ENCODE assay signal across 2 cellular contexts in genomic region chr7:1322240-1323110, GRCh38.
TF ChIP-seq lines count a peak whose summit lies in the region.

No MANE protein-coding gene starts in this region.

TF ChIP-seq in SK-N-SH, 30 proteins besides CTCF, POLR2A, EP300 and RAD21:
- no peak for TF ChIP-seq POLR2AphosphoS5 (IDR thresholded peaks at IDR 0.05; ENCODE audit: low read depth, low read length)
- no peak for TF ChIP-seq MAX (IDR thresholded peaks at IDR 0.05; ENCODE audit: low read depth)
- no peak for TF ChIP-seq RXRA (IDR thresholded peaks at IDR 0.05; ENCODE audit: borderline replicate concordance, low read depth)
- no peak for TF ChIP-seq FOSL2 (IDR thresholded peaks at IDR 0.05; ENCODE audit: borderline replicate concordance, low read depth)
- TF ChIP-seq REST (IDR thresholded peaks at IDR 0.05; ENCODE audit: low read depth, low read length) = no peak
- no peak for TF ChIP-seq NFIC (IDR thresholded peaks at IDR 0.05; ENCODE audit: borderline replicate concordance)
- no peak for TF ChIP-seq MXI1 (IDR thresholded peaks at IDR 0.05; ENCODE audit: low read depth, low read length)
- no peak for TF ChIP-seq USF1 (IDR thresholded peaks at IDR 0.05; ENCODE audit: borderline replicate concordance, low read depth)
- no peak for TF ChIP-seq GABPA (IDR thresholded peaks at IDR 0.05; ENCODE audit: low read depth)
- TF ChIP-seq PBX3 (IDR thresholded peaks at IDR 0.05) = no peak
- no peak for TF ChIP-seq TEAD4 (IDR thresholded peaks at IDR 0.05; ENCODE audit: borderline replicate concordance, insufficient read depth)
- TF ChIP-seq RCOR1 (IDR thresholded peaks at IDR 0.05; ENCODE audit: low read length) = no peak
- TF ChIP-seq RFX5 (IDR thresholded peaks at IDR 0.05; ENCODE audit: low read length) = no peak
- no peak for TF ChIP-seq ZBTB33 (IDR thresholded peaks at IDR 0.05; ENCODE audit: borderline replicate concordance, low read depth)
- no peak for TF ChIP-seq EZH2phosphoT487 (IDR thresholded peaks at IDR 0.05; ENCODE audit: borderline replicate concordance, low read depth)
- no peak for TF ChIP-seq JUND (IDR thresholded peaks at IDR 0.05)
- TF ChIP-seq USF2 (IDR thresholded peaks at IDR 0.05; ENCODE audit: borderline replicate concordance, low read depth, low read length) = no peak
- no peak for TF ChIP-seq FOXJ3 (CRISPR knock-in tag; IDR thresholded peaks at IDR 0.05)
- TF ChIP-seq ELF1 (IDR thresholded peaks at IDR 0.05) = no peak
- TF ChIP-seq CHD2 (IDR thresholded peaks at IDR 0.05; ENCODE audit: low read length, partially characterized antibody) = no peak

TF ChIP-seq in HepG2, 621 proteins besides CTCF, POLR2A, EP300 and RAD21:
- TF ChIP-seq ZNF225 (CRISPR knock-in tag; IDR thresholded peaks at IDR 0.05) (no peak), CBX1 (IDR thresholded peaks at IDR 0.05; ENCODE audit: low read depth) (no peak), SOX6 (IDR thresholded peaks at IDR 0.05) (no peak), SOX6 (CRISPR knock-in tag; IDR thresholded peaks at IDR 0.05) (no peak), ZNF784 (CRISPR knock-in tag; IDR thresholded peaks at IDR 0.05; ENCODE audit: borderline replicate concordance) (no peak)
